ENCODE assay signal across 21 cellular contexts in genomic region chrX:115393271-115393670, GRCh38.
DNase-seq lines count a peak whose midpoint lies in the region; ATAC-seq, FAIRE-seq and TF ChIP-seq lines count a peak whose summit lies in the region.
"Had no signal": no experiment of that assay in that cellular context is flagged by ENCODE, and none has a peak within 500 bp of the region (broad histone marks: within the 10 kb centered on the region; RNA-seq: fewer than 3 reads in every experiment).

No MANE protein-coding gene starts in this region.

- no peak overlapping the region; the same call in 1 of the 2 replicates for H3K4me2 ChIP-seq in HepG2 (ENCODE audit: low read depth, low read length)

- POLR2A ChIA-PET in HepG2 (lab: Yijun Ruan, JAX) = no interaction called here

- in situ Hi-C loops in Caki2 (cut with HindIII; ENCODE audit: low pct_unique_long_range_greater_than_20kb, low sequenced_read_pairs) (no loop called here), HepG2 (cut with HindIII; ENCODE audit: extremely low pct_ligation_motif_present, low pct_unique_long_range_greater_than_20kb) (no loop called here)

- H3K9ac ChIP-seq in HepG2 (ENCODE audit: insufficient read depth, low read depth, low read length) = no peak overlapping the region

- no peaks in the 10 kb centered on the region for H3K4me1 Mint-ChIP-seq in stimulated activated memory B cell treated with anti-CD40 and anti-IgM and Interleukin-4, amounts not matched to agents 10 μg/mL and 1 μg/mL and 100 μg/mL, for 72 hours

- H3K9me3 ChIP-seq in HepG2 (ENCODE audit: low read length) = no peaks in the 10 kb centered on the region
- H3K9me3 ChIP-seq: gastrocnemius medialis, pancreas had no signal

- no peaks in the 10 kb centered on the region for H3K79me2 ChIP-seq in HepG2 (ENCODE audit: insufficient read depth, low read length)

- H2AFZ ChIP-seq in HepG2 (ENCODE audit: low read length) = no peak overlapping the region

- DNase-seq in Caki2 (ENCODE audit: low read depth) (peak; percentile 88), HT1080 (ENCODE audit: low read depth) (peak; percentile 58), cardiac fibroblast (ENCODE audit: low read depth in 2 of 2) (peak; percentile 47 to 83), HepG2 (ENCODE audit: low spot score) (peak; percentile 46), HTR-8/SVneo (ENCODE audit: insufficient read length, low spot score) (no peak), GM10266 (ENCODE audit: extremely low spot score) (no peak), Right ventricle myocardium superior (no peak)
- DNase-seq: activated CD4-positive, alpha-beta T cell treated with anti-CD3 and anti-CD28 coated beads for 1 hour; activated T-cell treated with anti-CD3 and anti-CD28 coated beads for 4 hours; AML-193; DMS53; gastrocnemius medialis; immature natural killer cell; NCI-H1436; NCI-H510A; pancreas; stimulated activated CD4-positive, alpha-beta T cell treated with anti-CD3 and anti-CD28 coated beads, Interleukin-12 subunit alpha, Interleukin-12 subunit beta, amount 100 ng/mL, for 4 hours had no signal

- H3K4me1 ChIP-seq in HepG2 (ENCODE audit: insufficient read depth, low read length) = peaks cover 38% of the 10 kb centered on the region
- H3K4me1 ChIP-seq: gastrocnemius medialis, pancreas had no signal

- no TSS peak for BruUV-seq in HepG2 (replicated peaks; lab: Mats Ljungman, UMichigan)

- H3K36me3 Mint-ChIP-seq in stimulated activated memory B cell treated with anti-CD40 and anti-IgM and Interleukin-4, amounts not matched to agents 10 μg/mL and 1 μg/mL and 100 μg/mL, for 72 hours = no peaks in the 10 kb centered on the region
- H3K36me3 Mint-ChIP-seq: immature natural killer cell had no signal

- H3K27me3 ChIP-seq in HepG2 (ENCODE audit: control insufficient read depth in 1 of 2, insufficient read depth in 2 of 2, low read length in 2 of 2) = no peaks in the 10 kb centered on the region

- no peak for TF ChIP-seq RAD21 in HepG2 (CRISPR knock-in tag; IDR thresholded peaks at IDR 0.05)

- no peaks in the 10 kb centered on the region for H4K20me1 ChIP-seq in HepG2 (ENCODE audit: insufficient read depth, low read length)

- TF ChIP-seq POLR2A in HepG2 (IDR thresholded peaks at IDR 0.05; ENCODE audit: insufficient read depth in 1 of 2, low read depth in 2 of 2, low read length in 2 of 2) = no peak

- H3K9me3 Mint-ChIP-seq in stimulated activated memory B cell treated with anti-CD40 and anti-IgM and Interleukin-4, amounts not matched to agents 10 μg/mL and 1 μg/mL and 100 μg/mL, for 72 hours = no peaks in the 10 kb centered on the region
- H3K9me3 Mint-ChIP-seq: dendritic cell treated with granulocyte-macrophage colony-stimulating factor and Interleukin-4, amounts not matched to agents 40 ng/mL and 50 ng/mL, for 4 days had no signal

- ATAC-seq in HepG2 (peak; percentile 67), Right ventricle myocardium superior (ENCODE audit: poor library complexity) (no peak)
- no peak for ATAC-seq in stimulated activated memory B cell treated with anti-CD40 and anti-IgM and Interleukin-4, amounts not matched to agents 10 μg/mL and 1 μg/mL and 100 μg/mL, for 72 hours
- ATAC-seq: gastrocnemius medialis, K562 had no signal

- no peak overlapping the region for H3K27ac Mint-ChIP-seq in stimulated activated memory B cell treated with anti-CD40 and anti-IgM and Interleukin-4, amounts not matched to agents 10 μg/mL and 1 μg/mL and 100 μg/mL, for 72 hours
- H3K27ac Mint-ChIP-seq: dendritic cell treated with granulocyte-macrophage colony-stimulating factor and Interleukin-4, amounts not matched to agents 40 ng/mL and 50 ng/mL, for 4 days; immature natural killer cell had no signal

- H3K4me3 ChIP-seq in cardiac fibroblast (replicated peaks in 1 of 2; ENCODE audit: low read depth in 2 of 2, low read length in 2 of 2) (no peak overlapping the region), HepG2 (replicated peaks in 1 of 3; ENCODE audit: insufficient read depth in 1 of 3, low read depth in 2 of 3, low read length in 3 of 3) (no peak overlapping the region)
- H3K4me3 ChIP-seq: gastrocnemius medialis, GM12878, K562, pancreas had no signal

- intact Hi-C loops in HepG2 (cut with micrococcal nuclease; ENCODE audit: unreplicated experiment) (loop anchor here (10.0 kb wide), 1 partner anchor 102 kb away; no protein-coding TSS in a partner anchor), Right ventricle myocardium superior (cut with DNase I) (no loop called here)

- no peak overlapping the region for H3K27ac ChIP-seq in HepG2 (ENCODE audit: extremely low read length, insufficient read depth, low read length)
- H3K27ac ChIP-seq: gastrocnemius medialis, pancreas had no signal

- WGBS in HepG2 (ENCODE audit: low lambda C conversion rate) = 0% methylated on average over 1 of the region's 1 CpG

- TF ChIP-seq CTCF in cardiac fibroblast (IDR thresholded peaks at IDR 0.05; ENCODE audit: low read depth, low read length) (no peak), HepG2 (CRISPR knock-in tag; IDR thresholded peaks at IDR 0.05) (no peak), GM10266 (IDR thresholded peaks at IDR 0.05; ENCODE audit: control insufficient read depth, insufficient read depth, low read depth, missing control alignments) (no peak)

- TF ChIP-seq EP300 in HepG2 (IDR thresholded peaks at IDR 0.05; ENCODE audit: low read depth in 2 of 2, low read length in 2 of 2) = no peak
- no peak for TF ChIP-seq EP300 in HepG2 (CRISPR knock-in tag; IDR thresholded peaks at IDR 0.05; ENCODE audit: borderline replicate concordance)

- CTCF ChIA-PET in HepG2 (lab: Yijun Ruan, JAX; ENCODE audit: low intra/inter-chr PET ratio, low total read pairs) = no interaction called here

- H3K27me3 Mint-ChIP-seq in stimulated activated memory B cell treated with anti-CD40 and anti-IgM and Interleukin-4, amounts not matched to agents 10 μg/mL and 1 μg/mL and 100 μg/mL, for 72 hours = no peaks in the 10 kb centered on the region
- H3K27me3 Mint-ChIP-seq: dendritic cell treated with granulocyte-macrophage colony-stimulating factor and Interleukin-4, amounts not matched to agents 40 ng/mL and 50 ng/mL, for 4 days had no signal

- H3K4me3 Mint-ChIP-seq in stimulated activated memory B cell treated with anti-CD40 and anti-IgM and Interleukin-4, amounts not matched to agents 10 μg/mL and 1 μg/mL and 100 μg/mL, for 72 hours = no peak overlapping the region
- H3K4me3 Mint-ChIP-seq: dendritic cell treated with granulocyte-macrophage colony-stimulating factor and Interleukin-4, amounts not matched to agents 40 ng/mL and 50 ng/mL, for 4 days had no signal

- FAIRE-seq in HepG2 (lab: Jason Lieb, UNC) (peak; percentile 72), HTR-8/SVneo (lab: Jason Lieb, UNC) (no peak)
- FAIRE-seq: GM12878, K562, pancreas had no signal

- H3K36me3 ChIP-seq in HepG2 (replicated peaks in 1 of 2; ENCODE audit: control insufficient read depth in 1 of 2, insufficient read depth in 2 of 2, low read length in 2 of 2) = no peaks in the 10 kb centered on the region
- H3K36me3 ChIP-seq: gastrocnemius medialis, pancreas had no signal

TF ChIP-seq in HepG2, 621 proteins besides CTCF, POLR2A, EP300 and RAD21:
- no peak for TF ChIP-seq ZNF280B (CRISPR knock-in tag; IDR thresholded peaks at IDR 0.05; ENCODE audit: borderline replicate concordance)
- TF ChIP-seq ZNF652 (CRISPR knock-in tag; IDR thresholded peaks at IDR 0.05; ENCODE audit: borderline replicate concordance, low read depth) = peak; percentile 86

Comparison
In these comparisons a context has a peak if more than half of its experiments do, and no peak if none do; other contexts are left out.
1. DNase-seq: peak in Caki2 (single experiment), HT1080 (single experiment), cardiac fibroblast (2 of 2) and HepG2 (single experiment); none in HTR-8/SVneo (single experiment), GM10266 (single experiment) and Right ventricle myocardium superior (single experiment).